In genomic region chr11:66337103-66337899, GRCh38 we compare ENCODE assay signal across 10 cellular contexts. TPM values are rescaled to one million over a fixed set of nuclear protein-coding genes. Genes with fewer than 3 reads are reported as not detected.
DNase-seq lines count a peak whose midpoint lies in the region; ATAC-seq and TF ChIP-seq lines count a peak whose summit lies in the region.
"Had no signal": no experiment of that assay in that cellular context is flagged by ENCODE, and none has a peak within 500 bp of the region (broad histone marks: within the 10 kb centered on the region; RNA-seq: fewer than 3 reads in every experiment).

No MANE protein-coding gene starts in this region.

- H3K27me3 Mint-ChIP-seq in activated T-cell treated with anti-CD3 and anti-CD28 coated beads, Interleukin-2, amount 50 U/mL, for 72 hours (ENCODE audit: low read depth): no peaks in the 10 kb centered on the region
- no peaks in the 10 kb centered on the region for H3K27me3 Mint-ChIP-seq in activated naive CD8-positive, alpha-beta T cell treated with anti-CD3 and anti-CD28 coated beads, Interleukin-2, amount 10 ng/mL, durations not matched to agents 7 days and 5 days
- H3K27me3 Mint-ChIP-seq in type B pancreatic cell: no peaks in the 10 kb centered on the region

- TF ChIP-seq CTCF in type B pancreatic cell (conservative IDR thresholded peaks at IDR 0.05): no peak

- no peak for DNase-seq in activated T-cell treated with anti-CD3 and anti-CD28 coated beads, Interleukin-2, amount 50 U/mL, for 72 hours
- no peak for DNase-seq in activated T-cell treated with anti-CD3 and anti-CD28 coated beads, Interleukin-2, amount 50 U/mL, for 1 hour
- DNase-seq in activated naive CD8-positive, alpha-beta T cell treated with anti-CD3 and anti-CD28 coated beads, Interleukin-2, amount 10 ng/mL, durations not matched to agents 7 days and 5 days: peak; percentile 28
- DNase-seq in iris pigment epithelial cell (ENCODE audit: low read depth): peak; percentile 47
- DNase-seq in type B pancreatic cell (ENCODE audit: extremely low spot score, unreplicated experiment): no peak
- DNase-seq in NCI-H2029 (lab: John Stamatoyannopoulos, UW): no peak
- no peak for DNase-seq in SHP77 treated with DMSO at 0.1 percent for 48 hours (lab: John Stamatoyannopoulos, UW)

- POLR2A ChIA-PET in activated naive CD8-positive, alpha-beta T cell treated with anti-CD3 and anti-CD28 coated beads, Interleukin-2, amount 10 ng/mL, durations not matched to agents 7 days and 5 days (lab: Charles Lee): interaction anchor here (0.5 to 8.7 kb wide), 9 partner anchors 7 to 320 kb away, joined by 3 to 94 read pairs (median 8); partner anchors contain the start of genes B4GAT1, BRMS1, CD248 and YIF1A

- H3K4me1 Mint-ChIP-seq in activated T-cell treated with anti-CD3 and anti-CD28 coated beads, Interleukin-2, amount 50 U/mL, for 72 hours (ENCODE audit: low read depth): peaks cover 24% of the 10 kb centered on the region
- H3K4me1 Mint-ChIP-seq in activated naive CD8-positive, alpha-beta T cell treated with anti-CD3 and anti-CD28 coated beads, Interleukin-2, amount 10 ng/mL, durations not matched to agents 7 days and 5 days: peaks cover 26% of the 10 kb centered on the region
- peaks cover 4% of the 10 kb centered on the region for H3K4me1 Mint-ChIP-seq in type B pancreatic cell (ENCODE audit: unreplicated experiment)

- H3K4me3 Mint-ChIP-seq in activated T-cell treated with anti-CD3 and anti-CD28 coated beads, Interleukin-2, amount 50 U/mL, for 72 hours: peak overlapping the region; percentile 79 to 80
- H3K4me3 Mint-ChIP-seq in activated naive CD8-positive, alpha-beta T cell treated with anti-CD3 and anti-CD28 coated beads, Interleukin-2, amount 10 ng/mL, durations not matched to agents 7 days and 5 days: peak overlapping the region; percentile 18
- peak overlapping the region; percentile 94 for H3K4me3 Mint-ChIP-seq in type B pancreatic cell

- H3K27ac Mint-ChIP-seq in activated T-cell treated with anti-CD3 and anti-CD28 coated beads, Interleukin-2, amount 50 U/mL, for 72 hours: no peak overlapping the region
- peak overlapping the region; percentile 79 for H3K27ac Mint-ChIP-seq in activated naive CD8-positive, alpha-beta T cell treated with anti-CD3 and anti-CD28 coated beads, Interleukin-2, amount 10 ng/mL, durations not matched to agents 7 days and 5 days
- no peak overlapping the region for H3K27ac Mint-ChIP-seq in type B pancreatic cell

- H3K36me3 Mint-ChIP-seq in activated T-cell treated with anti-CD3 and anti-CD28 coated beads, Interleukin-2, amount 50 U/mL, for 72 hours (ENCODE audit: insufficient read depth in 2 of 2): peaks cover 0 to 1% of the 10 kb centered on the region in 2 donors
- peaks cover 11% of the 10 kb centered on the region for H3K36me3 Mint-ChIP-seq in activated naive CD8-positive, alpha-beta T cell treated with anti-CD3 and anti-CD28 coated beads, Interleukin-2, amount 10 ng/mL, durations not matched to agents 7 days and 5 days
- H3K36me3 Mint-ChIP-seq in type B pancreatic cell: no peaks in the 10 kb centered on the region

- H3K9me3 Mint-ChIP-seq in activated T-cell treated with anti-CD3 and anti-CD28 coated beads, Interleukin-2, amount 50 U/mL, for 72 hours: no peaks in the 10 kb centered on the region
- no peaks in the 10 kb centered on the region for H3K9me3 Mint-ChIP-seq in activated naive CD8-positive, alpha-beta T cell treated with anti-CD3 and anti-CD28 coated beads, Interleukin-2, amount 10 ng/mL, durations not matched to agents 7 days and 5 days
- H3K9me3 Mint-ChIP-seq in type B pancreatic cell: no peaks in the 10 kb centered on the region
- H3K9me3 Mint-ChIP-seq: activated naive CD4-positive, alpha-beta T cell treated with anti-CD3 and anti-CD28 coated beads, Interleukin-2, amount 10 ng/mL, durations not matched to agents 7 days and 5 days had no signal

- no peak for ATAC-seq in activated T-cell treated with anti-CD3 and anti-CD28 coated beads, Interleukin-2, amount 50 U/mL, for 72 hours (replicated peaks in 1 of 2)
- ATAC-seq in activated naive CD8-positive, alpha-beta T cell treated with anti-CD3 and anti-CD28 coated beads, Interleukin-2, amount 10 ng/mL, durations not matched to agents 7 days and 5 days (ENCODE audit: low read depth): no peak
- no peak for ATAC-seq in GM19035 (IDR thresholded peaks at IDR 0.05; ENCODE audit: unreplicated experiment)

RNA-seq across cellular contexts. Expression of gene RIN1, which starts 1.1 kb away (rescaled TPM):
- total RNA-seq in activated T-cell treated with anti-CD3 and anti-CD28 coated beads, Interleukin-2, amount 50 U/mL, for 72 hours: 1 to 10 TPM; 1.8 to 2.8 TPM
- 1 to 10 TPM; 3.0 to 5.7 TPM for total RNA-seq in activated naive CD8-positive, alpha-beta T cell treated with anti-CD3 and anti-CD28 coated beads, Interleukin-2, amount 10 ng/mL, durations not matched to agents 7 days and 5 days
- total RNA-seq in type B pancreatic cell (ENCODE audit: low replicate concordance): 2.8 and 9.5 TPM in 2 replicates

RNA-seq across cellular contexts. Expression of gene BRMS1, which starts 7.6 kb away (rescaled TPM):
- total RNA-seq in activated T-cell treated with anti-CD3 and anti-CD28 coated beads, Interleukin-2, amount 50 U/mL, for 72 hours: 10 to 100 TPM; 41.4 to 46.4 TPM
- total RNA-seq in activated naive CD8-positive, alpha-beta T cell treated with anti-CD3 and anti-CD28 coated beads, Interleukin-2, amount 10 ng/mL, durations not matched to agents 7 days and 5 days: 10 to 100 TPM; 45.4 to 47.8 TPM
- total RNA-seq in type B pancreatic cell (ENCODE audit: low replicate concordance): 35.1 and 42.4 TPM in 2 replicates

RNA-seq across cellular contexts. Expression of gene B4GAT1, which starts 10.1 kb away (rescaled TPM):
- 1 to 10 TPM; 6.3 to 8.3 TPM for total RNA-seq in activated T-cell treated with anti-CD3 and anti-CD28 coated beads, Interleukin-2, amount 50 U/mL, for 72 hours
- total RNA-seq in activated naive CD8-positive, alpha-beta T cell treated with anti-CD3 and anti-CD28 coated beads, Interleukin-2, amount 10 ng/mL, durations not matched to agents 7 days and 5 days: 1 to 10 TPM; 9.5 to 9.7 TPM
- 16.0 and 31.9 TPM in 2 replicates for total RNA-seq in type B pancreatic cell (ENCODE audit: low replicate concordance)

RNA-seq across cellular contexts. Expression of gene CD248, which starts 20.5 kb away (rescaled TPM):
- 1 to 10 TPM; 3.0 to 3.9 TPM for total RNA-seq in activated T-cell treated with anti-CD3 and anti-CD28 coated beads, Interleukin-2, amount 50 U/mL, for 72 hours
- 10 to 100 TPM; 80.3 to 85.5 TPM for total RNA-seq in activated naive CD8-positive, alpha-beta T cell treated with anti-CD3 and anti-CD28 coated beads, Interleukin-2, amount 10 ng/mL, durations not matched to agents 7 days and 5 days
- total RNA-seq in type B pancreatic cell (ENCODE audit: low replicate concordance): 0.76 and 31.9 TPM in 2 replicates
- total RNA-seq: NCI-H460 had no signal

RNA-seq across cellular contexts. Expression of gene SLC29A2, which starts 34.3 kb away (rescaled TPM):
- 1 to 10 TPM; 3.3 to 3.6 TPM for total RNA-seq in activated T-cell treated with anti-CD3 and anti-CD28 coated beads, Interleukin-2, amount 50 U/mL, for 72 hours
- total RNA-seq in activated naive CD8-positive, alpha-beta T cell treated with anti-CD3 and anti-CD28 coated beads, Interleukin-2, amount 10 ng/mL, durations not matched to agents 7 days and 5 days: 10 to 100 TPM; 11.2 to 12.1 TPM
- 22.2 and 31.7 TPM in 2 replicates for total RNA-seq in type B pancreatic cell (ENCODE audit: low replicate concordance)

Comparison
In these comparisons a context has a peak if more than half of its experiments do, and no peak if none do; other contexts are left out.
1. DNase-seq: peak in activated naive CD8-positive, alpha-beta T cell treated with anti-CD3 and anti-CD28 coated beads, Interleukin-2, amount 10 ng/mL, durations not matched to agents 7 days and 5 days (single experiment) and iris pigment epithelial cell (single experiment); none in activated T-cell treated with anti-CD3 and anti-CD28 coated beads, Interleukin-2, amount 50 U/mL, for 72 hours (0 of 2), activated T-cell treated with anti-CD3 and anti-CD28 coated beads, Interleukin-2, amount 50 U/mL, for 1 hour (single experiment), type B pancreatic cell (single experiment), NCI-H2029 (single experiment) and SHP77 treated with DMSO at 0.1 percent for 48 hours (single experiment).
2. H3K4me3 Mint-ChIP-seq: peak in every context shown above with its lines; median percentile 94 in type B pancreatic cell; 80 in activated T-cell treated with anti-CD3 and anti-CD28 coated beads, Interleukin-2, amount 50 U/mL, for 72 hours; 18 in activated naive CD8-positive, alpha-beta T cell treated with anti-CD3 and anti-CD28 coated beads, Interleukin-2, amount 10 ng/mL, durations not matched to agents 7 days and 5 days.